Comparison of ENCODE assay signal across 14 cellular contexts in the genomic region with DNA sequence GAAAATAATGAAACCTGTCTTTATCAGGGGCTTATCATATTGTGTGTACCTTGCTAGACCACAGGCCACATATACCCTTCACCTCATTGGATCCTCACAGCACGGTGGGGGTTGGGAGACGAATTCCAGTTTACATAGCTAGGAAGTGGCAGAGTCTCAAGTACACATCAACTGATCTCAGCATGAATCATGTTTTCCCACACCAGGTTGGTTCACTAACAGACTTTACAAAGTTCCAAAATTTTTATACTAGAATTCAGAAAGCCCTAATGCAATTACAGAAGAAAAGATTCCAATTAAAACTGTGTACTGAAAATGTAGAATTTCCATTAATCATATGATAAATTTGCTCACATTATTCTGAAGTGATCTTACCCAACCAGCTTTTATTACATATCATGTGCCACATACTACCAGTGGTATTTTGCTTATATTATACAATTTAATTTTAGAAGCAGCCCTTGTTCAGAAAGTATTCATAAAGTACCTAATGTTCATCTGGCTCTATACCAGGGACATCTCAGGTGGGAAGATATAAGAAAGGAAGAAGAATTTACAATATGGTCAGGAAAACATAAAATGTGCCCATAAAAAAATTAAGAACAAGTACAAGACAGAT.
DNase-seq lines count a peak whose midpoint lies in the region; ATAC-seq and TF ChIP-seq lines count a peak whose summit lies in the region.
"Had no signal": no experiment of that assay in that cellular context is flagged by ENCODE, and none has a peak within 500 bp of the region (broad histone marks: within the 10 kb centered on the region; RNA-seq: fewer than 3 reads in every experiment).

No MANE protein-coding gene starts in this region.

- H3K4me3 ChIP-seq in cardiac fibroblast (replicated peaks in 1 of 2; ENCODE audit: low read depth in 2 of 2, low read length in 2 of 2) = no peak overlapping the region
- no peak overlapping the region for H3K4me3 ChIP-seq in left lung
- H3K4me3 ChIP-seq: coronary artery, right atrium auricular region, tibial nerve had no signal

- intact Hi-C loops in left lung (cut with DNase I) = no loop called here

- ATAC-seq in left lung (peak; percentile 78), HG02938 (IDR thresholded peaks at IDR 0.05; ENCODE audit: unreplicated experiment) (no peak)

- H3K9me3 Mint-ChIP-seq in activated T-cell treated with anti-CD3 and anti-CD28 coated beads, Interleukin-2, amount 50 U/mL, for 24 hours = no peaks in the 10 kb centered on the region
- H3K9me3 Mint-ChIP-seq in activated naive CD4-positive, alpha-beta T cell treated with anti-CD3 and anti-CD28 coated beads, Interleukin-2, amount 10 ng/mL, durations not matched to agents 7 days and 5 days = no peaks in the 10 kb centered on the region

- no peak overlapping the region for H3K4me3 Mint-ChIP-seq in activated T-cell treated with anti-CD3 and anti-CD28 coated beads, Interleukin-2, amount 50 U/mL, for 24 hours
- H3K4me3 Mint-ChIP-seq in activated naive CD4-positive, alpha-beta T cell treated with anti-CD3 and anti-CD28 coated beads, Interleukin-2, amount 10 ng/mL, durations not matched to agents 7 days and 5 days = no peak overlapping the region

- TF ChIP-seq CTCF in cardiac fibroblast (IDR thresholded peaks at IDR 0.05; ENCODE audit: low read depth, low read length) (no peak), left lung (IDR thresholded peaks at IDR 0.05) (no peak)

- H3K27ac ChIP-seq in left lung = no peak overlapping the region
- H3K27ac ChIP-seq: coronary artery, right atrium auricular region, tibial nerve had no signal

- H3K36me3 ChIP-seq in left lung = no peaks in the 10 kb centered on the region
- H3K36me3 ChIP-seq: right atrium auricular region, tibial nerve had no signal

- H3K4me1 Mint-ChIP-seq in activated T-cell treated with anti-CD3 and anti-CD28 coated beads, Interleukin-2, amount 50 U/mL, for 24 hours (ENCODE audit: low read depth) = peaks cover 2% of the 10 kb centered on the region
- H3K4me1 Mint-ChIP-seq in activated naive CD4-positive, alpha-beta T cell treated with anti-CD3 and anti-CD28 coated beads, Interleukin-2, amount 10 ng/mL, durations not matched to agents 7 days and 5 days = no peaks in the 10 kb centered on the region

- H3K4me1 ChIP-seq in left lung = no peaks in the 10 kb centered on the region
- H3K4me1 ChIP-seq: tibial nerve had no signal

- no peaks in the 10 kb centered on the region for H3K9me3 ChIP-seq in left lung
- H3K9me3 ChIP-seq: right atrium auricular region, tibial nerve had no signal

- H3K27ac Mint-ChIP-seq in activated T-cell treated with anti-CD3 and anti-CD28 coated beads, Interleukin-2, amount 50 U/mL, for 24 hours = no peak overlapping the region
- H3K27ac Mint-ChIP-seq in activated naive CD4-positive, alpha-beta T cell treated with anti-CD3 and anti-CD28 coated beads, Interleukin-2, amount 10 ng/mL, durations not matched to agents 7 days and 5 days = no peak overlapping the region

- H3K27me3 Mint-ChIP-seq in activated T-cell treated with anti-CD3 and anti-CD28 coated beads, Interleukin-2, amount 50 U/mL, for 24 hours = no peaks in the 10 kb centered on the region
- no peaks in the 10 kb centered on the region for H3K27me3 Mint-ChIP-seq in activated naive CD4-positive, alpha-beta T cell treated with anti-CD3 and anti-CD28 coated beads, Interleukin-2, amount 10 ng/mL, durations not matched to agents 7 days and 5 days

- DNase-seq in AG08396 (ENCODE audit: low spot score) (peak; percentile 46), NCI-H226 (peak; percentile 77), cardiac fibroblast (ENCODE audit: low read depth in 2 of 2) (peak; percentile 57 to 80), left lung (peak in 1 of 2 donors; percentile 37), GM19240 (ENCODE audit: insufficient read length, low spot score) (no peak)
- DNase-seq in activated T-cell treated with anti-CD3 and anti-CD28 coated beads, Interleukin-2, amount 50 U/mL, for 24 hours = no peak
- DNase-seq in activated naive CD4-positive, alpha-beta T cell treated with anti-CD3 and anti-CD28 coated beads, Interleukin-2, amount 10 ng/mL, durations not matched to agents 7 days and 5 days = no peak
- DNase-seq: activated gamma-delta T cell, NCI-H1105, NCI-H82 had no signal

- CTCF ChIA-PET in activated naive CD4-positive, alpha-beta T cell treated with anti-CD3 and anti-CD28 coated beads, Interleukin-2, amount 10 ng/mL, durations not matched to agents 7 days and 5 days (lab: Charles Lee) = interaction anchor here (2.2 kb wide), 1 partner anchor 15 kb away, joined by 5 read pairs; no protein-coding TSS in a partner anchor

- H3K36me3 Mint-ChIP-seq in activated T-cell treated with anti-CD3 and anti-CD28 coated beads, Interleukin-2, amount 50 U/mL, for 24 hours (ENCODE audit: low read depth) = peaks cover 33% of the 10 kb centered on the region
- H3K36me3 Mint-ChIP-seq in activated naive CD4-positive, alpha-beta T cell treated with anti-CD3 and anti-CD28 coated beads, Interleukin-2, amount 10 ng/mL, durations not matched to agents 7 days and 5 days = no peaks in the 10 kb centered on the region

- no peaks in the 10 kb centered on the region for H3K27me3 ChIP-seq in left lung
- H3K27me3 ChIP-seq: right atrium auricular region, tibial nerve had no signal

Comparison
In these comparisons a context has a peak if more than half of its experiments do, and no peak if none do; other contexts are left out.
1. DNase-seq: peak in AG08396 (single experiment), NCI-H226 (single experiment) and cardiac fibroblast (2 of 2); none in activated T-cell treated with anti-CD3 and anti-CD28 coated beads, Interleukin-2, amount 50 U/mL, for 24 hours (single experiment), activated naive CD4-positive, alpha-beta T cell treated with anti-CD3 and anti-CD28 coated beads, Interleukin-2, amount 10 ng/mL, durations not matched to agents 7 days and 5 days (single experiment) and GM19240 (single experiment).